Comparison of ENCODE assay signal across 8 cellular contexts in genomic region chr6:2127484-2127911, GRCh38.
A peak's percentile ranks its signal among the peaks of the same experiment; 100 is the strongest.
DNase-seq lines count a peak whose midpoint lies in the region; ATAC-seq and TF ChIP-seq lines count a peak whose summit lies in the region.

No MANE protein-coding gene starts in this region.

- H3K4me1 Mint-ChIP-seq in activated naive CD4-positive, alpha-beta T cell treated with anti-CD3 and anti-CD28 coated beads for 36 hours (ENCODE audit: low read depth): peaks cover 31% of the 10 kb centered on the region
- H3K4me1 Mint-ChIP-seq in activated T-cell treated with anti-CD3 and anti-CD28 coated beads, Interleukin-2, amount 50 U/mL, for 4 hours (ENCODE audit: low read depth): peaks cover 31% of the 10 kb centered on the region

- intact Hi-C loops in activated naive CD4-positive, alpha-beta T cell treated with anti-CD3 and anti-CD28 coated beads for 36 hours (cut with micrococcal nuclease): loop anchor here (1.0 to 5.0 kb wide), 2 partner anchors 16 to 120 kb away; partner anchors contain the start of gene GMDS

- H4K8ac ChIP-seq in mesenchymal stem cell (ENCODE audit: low read length): no peak overlapping the region

- peak; percentile 86 for ATAC-seq in activated T-cell treated with anti-CD3 and anti-CD28 coated beads, Interleukin-2, amount 50 U/mL, for 4 hours
- ATAC-seq in HG03045 (IDR thresholded peaks at IDR 0.05; ENCODE audit: unreplicated experiment): no peak

- H3K4me2 ChIP-seq in mesenchymal stem cell (ENCODE audit: low read length, poor library complexity, severe bottlenecking): no peak overlapping the region

- TF ChIP-seq EP300 in tibial nerve (IDR thresholded peaks at IDR 0.05): peak in 1 of 2 donors; percentile 85

- H3K27me3 Mint-ChIP-seq in activated naive CD4-positive, alpha-beta T cell treated with anti-CD3 and anti-CD28 coated beads for 36 hours (ENCODE audit: low read depth): no peaks in the 10 kb centered on the region
- no peaks in the 10 kb centered on the region for H3K27me3 Mint-ChIP-seq in activated T-cell treated with anti-CD3 and anti-CD28 coated beads, Interleukin-2, amount 50 U/mL, for 4 hours (ENCODE audit: low read depth)

- H3K14ac ChIP-seq in mesenchymal stem cell (ENCODE audit: low read length in 2 of 2): no peak overlapping the region

- H3K4me1 ChIP-seq in mesenchymal stem cell (ENCODE audit: control insufficient read depth, insufficient read depth, low read depth, low read length): no peaks in the 10 kb centered on the region
- peaks cover 0 to 14% (median 2%) of the 10 kb centered on the region in 4 donors for H3K4me1 ChIP-seq in tibial nerve

- H4K91ac ChIP-seq in mesenchymal stem cell (ENCODE audit: low read length): no peak overlapping the region

- H3K4me3 ChIP-seq in mesenchymal stem cell (ENCODE audit: insufficient read depth in 1 of 2, low read depth in 1 of 2, low read length in 2 of 2) (no peak overlapping the region), tibial nerve (no peak overlapping the region)

- H2BK5ac ChIP-seq in mesenchymal stem cell (ENCODE audit: low read depth, low read length, poor library complexity, severe bottlenecking): no peak overlapping the region

- peak; percentile 67 for DNase-seq in activated naive CD4-positive, alpha-beta T cell treated with anti-CD3 and anti-CD28 coated beads for 36 hours
- DNase-seq in activated naive CD4-positive, alpha-beta T cell (lab: John Stamatoyannopoulos, UW): no peak
- peak; percentile 11 for DNase-seq in activated T-cell treated with anti-CD3 and anti-CD28 coated beads, Interleukin-2, amount 50 U/mL, for 4 hours
- DNase-seq in mesenchymal stem cell: no peak
- peak in 1 of 2 donors; percentile 36 for DNase-seq in tibial nerve (ENCODE audit: low spot score in 2 of 2)
- DNase-seq in EL: no peak
- DNase-seq in effector CD8-positive, alpha-beta T cell (lab: John Stamatoyannopoulos, UW): no peak

- H3K18ac ChIP-seq in mesenchymal stem cell (ENCODE audit: low read depth in 1 of 2, low read length in 2 of 2): no peak overlapping the region

- peak overlapping the region; percentile 12 for H3K27ac Mint-ChIP-seq in activated naive CD4-positive, alpha-beta T cell treated with anti-CD3 and anti-CD28 coated beads for 36 hours

- H3K27ac ChIP-seq in mesenchymal stem cell (ENCODE audit: low read length, poor library complexity, severe bottlenecking): no peak overlapping the region
- peak overlapping the region in 3 of 4 donors; percentile 19 to 62 (median 52) for H3K27ac ChIP-seq in tibial nerve

- H3K36me3 ChIP-seq in mesenchymal stem cell (ENCODE audit: control insufficient read depth in 1 of 2, insufficient read depth in 2 of 2, low read depth in 1 of 2, low read length in 2 of 2): peaks cover 0 to 3% of the 10 kb centered on the region in 2 experiments
- peaks cover 0 to 3% (median 0%) of the 10 kb centered on the region in 3 donors for H3K36me3 ChIP-seq in tibial nerve

- H3K9me3 Mint-ChIP-seq in activated naive CD4-positive, alpha-beta T cell treated with anti-CD3 and anti-CD28 coated beads for 36 hours: no peaks in the 10 kb centered on the region
- no peaks in the 10 kb centered on the region for H3K9me3 Mint-ChIP-seq in activated T-cell treated with anti-CD3 and anti-CD28 coated beads, Interleukin-2, amount 50 U/mL, for 4 hours

- H3K4ac ChIP-seq in mesenchymal stem cell (ENCODE audit: low read depth in 1 of 2, low read length in 2 of 2): no peak overlapping the region

- TF ChIP-seq CTCF in tibial nerve (IDR thresholded peaks at IDR 0.05): no peak

- H3K79me1 ChIP-seq in mesenchymal stem cell (replicated peaks; ENCODE audit: low read length, poor library complexity, severe bottlenecking): peaks cover 15% of the 10 kb centered on the region

- H3K9me3 ChIP-seq in mesenchymal stem cell (ENCODE audit: control insufficient read depth, low read length) (no peaks in the 10 kb centered on the region), tibial nerve (no peaks in the 10 kb centered on the region)

- CTCF ChIA-PET in activated naive CD4-positive, alpha-beta T cell treated with anti-CD3 and anti-CD28 coated beads for 36 hours (lab: Charles Lee): no interaction called here

- no peak overlapping the region for H2BK120ac ChIP-seq in mesenchymal stem cell (ENCODE audit: low read depth, low read length)

- H2BK12ac ChIP-seq in mesenchymal stem cell (ENCODE audit: low read length in 2 of 2): no peak overlapping the region

- 37% methylated on average over 12 of the region's 12 CpGs for WGBS in mesenchymal stem cell
- WGBS in tibial nerve, 2 donors: 64 to 73% methylated on average over 4 to 12 of the region's 12 CpGs

- H3K36me3 Mint-ChIP-seq in activated naive CD4-positive, alpha-beta T cell treated with anti-CD3 and anti-CD28 coated beads for 36 hours (ENCODE audit: low read depth): peaks cover 5% of the 10 kb centered on the region
- peaks cover 7% of the 10 kb centered on the region for H3K36me3 Mint-ChIP-seq in activated T-cell treated with anti-CD3 and anti-CD28 coated beads, Interleukin-2, amount 50 U/mL, for 4 hours (ENCODE audit: insufficient read depth)

- H2BK15ac ChIP-seq in mesenchymal stem cell (ENCODE audit: low read depth, poor library complexity, severe bottlenecking): peak overlapping the region; percentile 54

- H3K27me3 ChIP-seq in mesenchymal stem cell (ENCODE audit: control insufficient read depth in 1 of 2, insufficient read depth in 1 of 2, low read length in 2 of 2) (no peaks in the 10 kb centered on the region), tibial nerve (no peaks in the 10 kb centered on the region)

- H3K4me3 Mint-ChIP-seq in activated naive CD4-positive, alpha-beta T cell treated with anti-CD3 and anti-CD28 coated beads for 36 hours: no peak overlapping the region
- H3K4me3 Mint-ChIP-seq in activated T-cell treated with anti-CD3 and anti-CD28 coated beads, Interleukin-2, amount 50 U/mL, for 4 hours: no peak overlapping the region

- H2AK5ac ChIP-seq in mesenchymal stem cell (ENCODE audit: low read length, severe bottlenecking): no peak overlapping the region

- no peak overlapping the region for H3K23ac ChIP-seq in mesenchymal stem cell (ENCODE audit: low read length in 2 of 2)

- no peak overlapping the region for H3K9ac ChIP-seq in mesenchymal stem cell (ENCODE audit: low read length)

- no peak for TF ChIP-seq POLR2A in tibial nerve (IDR thresholded peaks at IDR 0.05)

- H2AFZ ChIP-seq in mesenchymal stem cell (ENCODE audit: low read depth, low read length): no peak overlapping the region

Comparison
In these comparisons a context has a peak if more than half of its experiments do, and no peak if none do; other contexts are left out.
1. DNase-seq: peak in activated naive CD4-positive, alpha-beta T cell treated with anti-CD3 and anti-CD28 coated beads for 36 hours (single experiment) and activated T-cell treated with anti-CD3 and anti-CD28 coated beads, Interleukin-2, amount 50 U/mL, for 4 hours (single experiment); none in activated naive CD4-positive, alpha-beta T cell (0 of 4), mesenchymal stem cell (single experiment), EL (single experiment) and effector CD8-positive, alpha-beta T cell (single experiment).